8 cellular contexts compared by ENCODE assay signal in the genomic region with DNA sequence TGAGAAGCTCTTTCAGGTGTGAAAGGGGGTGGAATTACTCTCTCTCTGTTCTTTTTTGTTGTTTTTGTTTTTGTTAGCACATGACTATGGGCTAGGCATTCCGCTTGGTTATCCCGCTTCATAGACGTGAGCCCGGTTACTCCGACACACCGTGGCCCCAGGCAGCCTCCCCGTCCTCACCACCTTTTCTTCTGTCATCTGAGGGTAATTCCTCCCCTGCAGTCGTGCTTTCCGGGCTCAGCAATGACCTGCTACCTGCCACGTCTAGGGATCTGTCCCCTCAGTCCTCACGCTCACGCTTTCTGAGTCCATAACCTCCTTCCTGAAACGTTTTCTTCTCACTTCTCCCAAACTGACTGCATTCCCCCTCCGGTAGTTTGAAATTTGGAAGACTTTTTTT. TPM values are rescaled to one million over a fixed set of nuclear protein-coding genes. Genes with fewer than 3 reads are reported as not detected.
A peak's percentile ranks its signal among the peaks of the same experiment; 100 is the strongest.
DNase-seq lines count a peak whose midpoint lies in the region; ATAC-seq and TF ChIP-seq lines count a peak whose summit lies in the region.

No MANE protein-coding gene starts in this region.

- no peaks in the 10 kb centered on the region for H3K36me3 ChIP-seq in ascending aorta
- H3K36me3 ChIP-seq in tibial nerve = no peaks in the 10 kb centered on the region

- peak overlapping the region; percentile 92 to 94 for H3K4me3 ChIP-seq in ascending aorta
- peak overlapping the region; percentile 33 for H3K4me3 ChIP-seq in lower leg skin (ENCODE audit: low read depth, poor library complexity, severe bottlenecking)
- H3K4me3 ChIP-seq in tibial nerve = peak overlapping the region; percentile 51 to 95 (median 69)

- peak; percentile 58 for DNase-seq in activated CD8-positive, alpha-beta memory T cell treated with anti-CD3 and anti-CD28 coated beads for 24 hours
- no peak for DNase-seq in activated CD8-positive, alpha-beta memory T cell treated with anti-CD3 and anti-CD28 coated beads, Interleukin-2, amount 50 U/mL, for 48 hours
- no peak for DNase-seq in ascending aorta (ENCODE audit: low spot score in 2 of 2)
- peak in 1 of 2 donors; percentile 83 for DNase-seq in lower leg skin (ENCODE audit: low spot score in 2 of 2)
- no peak for DNase-seq in tibial nerve (ENCODE audit: low spot score in 2 of 2)
- no peak for DNase-seq in SIG-M5 (lab: John Stamatoyannopoulos, UW)

- 9 to 12% methylated on average over 14 of the region's 14 CpGs for WGBS in lower leg skin, 2 donors
- WGBS in tibial nerve, 2 donors = 23 to 28% methylated on average over 14 of the region's 14 CpGs

- ATAC-seq in GM19328 (IDR thresholded peaks at IDR 0.05; ENCODE audit: unreplicated experiment) (no peak), HG03135 (IDR thresholded peaks at IDR 0.05; ENCODE audit: unreplicated experiment) (no peak)

- H3K9me3 ChIP-seq in ascending aorta (no peaks in the 10 kb centered on the region), tibial nerve (no peaks in the 10 kb centered on the region)

- no peak for TF ChIP-seq CTCF in ascending aorta (IDR thresholded peaks at IDR 0.05)
- no peak for TF ChIP-seq CTCF in lower leg skin (IDR thresholded peaks at IDR 0.05)
- TF ChIP-seq CTCF in tibial nerve (IDR thresholded peaks at IDR 0.05) = no peak

- intact Hi-C loops in ascending aorta (cut with DNase I) = loop anchor here (2.0 to 10.0 kb wide), 5 partner anchors 208 to 505 kb away; a partner anchor contains a TSS
- intact Hi-C loops in lower leg skin (cut with DNase I; ENCODE audit: low total_unique reads) = no loop called here

- H3K27ac ChIP-seq in ascending aorta = peak overlapping the region in 1 of 2 donors; percentile 15
- H3K27ac ChIP-seq in tibial nerve = peak overlapping the region in 3 of 4 donors; percentile 74 to 96 (median 87)

- H3K4me1 ChIP-seq in ascending aorta (peaks cover 0 to 8% of the 10 kb centered on the region in 2 donors), tibial nerve (peaks cover 0 to 41% (median 26%) of the 10 kb centered on the region in 4 donors)

- TF ChIP-seq EP300 in tibial nerve (IDR thresholded peaks at IDR 0.05) = no peak

- H3K27me3 ChIP-seq in ascending aorta = no peaks in the 10 kb centered on the region
- no peaks in the 10 kb centered on the region for H3K27me3 ChIP-seq in tibial nerve

- TF ChIP-seq POLR2A in lower leg skin (IDR thresholded peaks at IDR 0.05) = no peak
- TF ChIP-seq POLR2A in tibial nerve (IDR thresholded peaks at IDR 0.05) = no peak

RNA-seq across cellular contexts. Expression of a gene that starts 0.7 kb away (rescaled TPM):
- 86.5 TPM for total RNA-seq in ascending aorta
- total RNA-seq in lower leg skin = 10 to 100 TPM; 29.2 to 48.2 (median 41.7) TPM
- 10 to 100 TPM; 23.7 to 39.2 (median 33.9) TPM for total RNA-seq in tibial nerve

Comparison
In these comparisons a context has a peak if more than half of its experiments do, and no peak if none do; other contexts are left out.
1. H3K4me3 ChIP-seq: peak in every context shown above with its lines; median percentile 93 in ascending aorta; 69 in tibial nerve; 33 in lower leg skin.